ENCODE assay signal across 8 cellular contexts in genomic region chr6:133951881-133952814, GRCh38. TPM values are rescaled to one million over a fixed set of nuclear protein-coding genes. Genes with fewer than 3 reads are reported as not detected.
DNase-seq lines count a peak whose midpoint lies in the region; ATAC-seq and TF ChIP-seq lines count a peak whose summit lies in the region.

No MANE protein-coding gene starts in this region.

- no peak overlapping the region for H4K5ac ChIP-seq in mesendoderm (ENCODE audit: low read length)

- ATAC-seq in GM19025 (IDR thresholded peaks at IDR 0.05; ENCODE audit: low read depth, unreplicated experiment) (peak; percentile 46), HG03196 (IDR thresholded peaks at IDR 0.05; ENCODE audit: unreplicated experiment) (peak; percentile 50)
- ATAC-seq in activated CD8-positive, alpha-beta memory T cell treated with anti-CD3 and anti-CD28 coated beads, Interleukin-2, amount 10 ng/mL, durations not matched to agents 7 days and 5 days: peak; percentile 28

- H2BK5ac ChIP-seq in mesendoderm (ENCODE audit: low read length): no peak overlapping the region

- H3K9me3 Mint-ChIP-seq in activated CD8-positive, alpha-beta memory T cell treated with anti-CD3 and anti-CD28 coated beads, Interleukin-2, amount 10 ng/mL, durations not matched to agents 7 days and 5 days (ENCODE audit: low read depth): no peaks in the 10 kb centered on the region
- H3K9me3 Mint-ChIP-seq in endodermal cell: no peaks in the 10 kb centered on the region

- H4K8ac ChIP-seq in mesendoderm (ENCODE audit: low read depth, low read length): no peak overlapping the region

- peak overlapping the region; percentile 77 for H3K56ac ChIP-seq in mesendoderm (ENCODE audit: low read length)

- H3K27me3 ChIP-seq in endodermal cell (ENCODE audit: control insufficient read depth, insufficient read depth, low read length, poor library complexity, severe bottlenecking) (peaks cover 12% of the 10 kb centered on the region), mesendoderm (ENCODE audit: insufficient read depth, low read length, poor library complexity) (no peaks in the 10 kb centered on the region)

- peak overlapping the region; percentile 97 for H3K4me3 Mint-ChIP-seq in activated CD8-positive, alpha-beta memory T cell treated with anti-CD3 and anti-CD28 coated beads, Interleukin-2, amount 10 ng/mL, durations not matched to agents 7 days and 5 days
- peak overlapping the region; percentile 84 for H3K4me3 Mint-ChIP-seq in endodermal cell

- no peak overlapping the region for H2BK15ac ChIP-seq in mesendoderm (replicated peaks; ENCODE audit: low read depth)

- H3K4ac ChIP-seq in mesendoderm (ENCODE audit: low read depth, low read length): no peak overlapping the region

- peak in 13 of 14 donors; percentile 31 to 81 (median 56) for DNase-seq in C1 segment of cervical spinal cord (lab: John Stamatoyannopoulos, UW)
- peak; percentile 39 for DNase-seq in NCI-H82 treated with DMSO at 0.1 percent for 48 hours (lab: John Stamatoyannopoulos, UW; ENCODE audit: unreplicated experiment)
- peak; percentile 65 for DNase-seq in activated CD8-positive, alpha-beta memory T cell treated with anti-CD3 and anti-CD28 coated beads, Interleukin-2, amount 10 ng/mL, durations not matched to agents 7 days and 5 days
- peak; percentile 77 for DNase-seq in endodermal cell
- DNase-seq in mesendoderm: peak; percentile 84
- peak; percentile 21 for DNase-seq in stimulated activated CD8-positive, alpha-beta memory T cell treated with anti-CD3 and anti-CD28 coated beads, Interleukin-4, amount 100 ng/mL, for 24 hours (ENCODE audit: low read depth)

- H2AK5ac ChIP-seq in mesendoderm (ENCODE audit: low read length): no peak overlapping the region

- H3K4me3 ChIP-seq in endodermal cell (ENCODE audit: low read length) (peak overlapping the region; percentile 85), mesendoderm (ENCODE audit: low read length) (peak overlapping the region; percentile 39)

- H3K79me1 ChIP-seq in mesendoderm (ENCODE audit: low read length): peaks cover 2% of the 10 kb centered on the region

- H3K23ac ChIP-seq in mesendoderm (ENCODE audit: low read length): no peak overlapping the region

- peaks cover 3% of the 10 kb centered on the region for H3K36me3 Mint-ChIP-seq in activated CD8-positive, alpha-beta memory T cell treated with anti-CD3 and anti-CD28 coated beads, Interleukin-2, amount 10 ng/mL, durations not matched to agents 7 days and 5 days
- H3K36me3 Mint-ChIP-seq in endodermal cell (ENCODE audit: low read depth): no peaks in the 10 kb centered on the region

- peaks cover 32% of the 10 kb centered on the region for H3K4me1 Mint-ChIP-seq in activated CD8-positive, alpha-beta memory T cell treated with anti-CD3 and anti-CD28 coated beads, Interleukin-2, amount 10 ng/mL, durations not matched to agents 7 days and 5 days
- peaks cover 17% of the 10 kb centered on the region for H3K4me1 Mint-ChIP-seq in endodermal cell

- H3K4me2 ChIP-seq in mesendoderm (ENCODE audit: low read length): peak overlapping the region; percentile 37

- H2BK120ac ChIP-seq in mesendoderm (ENCODE audit: low read depth, low read length): no peak overlapping the region

- H3K27ac ChIP-seq in endodermal cell (ENCODE audit: low read depth, low read length) (peak overlapping the region; percentile 59), mesendoderm (ENCODE audit: low read depth, low read length) (no peak overlapping the region)

- peaks cover 2% of the 10 kb centered on the region for H3K27me3 Mint-ChIP-seq in activated CD8-positive, alpha-beta memory T cell treated with anti-CD3 and anti-CD28 coated beads, Interleukin-2, amount 10 ng/mL, durations not matched to agents 7 days and 5 days
- H3K27me3 Mint-ChIP-seq in endodermal cell (ENCODE audit: insufficient read depth): peaks cover 25% of the 10 kb centered on the region

- H3K9me3 ChIP-seq in endodermal cell (ENCODE audit: control insufficient read depth, low read length): no peaks in the 10 kb centered on the region

- peak; percentile 72 for TF ChIP-seq CTCF in endodermal cell (conservative IDR thresholded peaks at IDR 0.05)

- H3K36me3 ChIP-seq in endodermal cell (ENCODE audit: control insufficient read depth, insufficient read depth, low read length): no peaks in the 10 kb centered on the region
- no peaks in the 10 kb centered on the region for H3K36me3 ChIP-seq in mesendoderm (ENCODE audit: control insufficient read depth, insufficient read depth, low read length)

- H3K4me1 ChIP-seq in endodermal cell (ENCODE audit: control insufficient read depth, insufficient read depth, low read length): peaks cover 11% of the 10 kb centered on the region
- H3K4me1 ChIP-seq in mesendoderm (ENCODE audit: control insufficient read depth, low read depth, low read length): peaks cover 3% of the 10 kb centered on the region

- H3K9ac ChIP-seq in endodermal cell (ENCODE audit: extremely low read depth, low read length, poor library complexity, severe bottlenecking) (peak overlapping the region; percentile 56), mesendoderm (ENCODE audit: low read length) (peak overlapping the region; percentile 14)

- CTCF ChIA-PET in activated CD8-positive, alpha-beta memory T cell treated with anti-CD3 and anti-CD28 coated beads, Interleukin-2, amount 10 ng/mL, durations not matched to agents 7 days and 5 days (lab: Charles Lee): interaction anchor here (1.0 to 3.4 kb wide), 4 partner anchors 10 to 111 kb away, joined by 3 to 18 read pairs (median 10); no protein-coding TSS in a partner anchor

- 0 to 1% methylated on average over 35 to 65 of the region's 65 CpGs for WGBS in endodermal cell (ENCODE audit: insufficient coverage in 1 of 2, insufficient read length in 1 of 2), 2 experiments
- no CpG with 5 or more reads among the region's 65 CpGs for WGBS in mesendoderm (ENCODE audit: extremely low coverage, insufficient coverage, low lambda C conversion rate)

- peaks cover 26% of the 10 kb centered on the region for H3K79me2 ChIP-seq in mesendoderm (ENCODE audit: control insufficient read depth, insufficient read depth, low read length)

- H3K18ac ChIP-seq in mesendoderm (ENCODE audit: low read length): peak overlapping the region; percentile 61

- H3K27ac Mint-ChIP-seq in activated CD8-positive, alpha-beta memory T cell treated with anti-CD3 and anti-CD28 coated beads, Interleukin-2, amount 10 ng/mL, durations not matched to agents 7 days and 5 days: peak overlapping the region; percentile 88
- H3K27ac Mint-ChIP-seq in endodermal cell: peak overlapping the region; percentile 92

RNA-seq across cellular contexts. Expression of gene TBPL1, which starts 0.9 kb away (rescaled TPM):
- 10 to 100 TPM; 30.7 to 33.9 TPM for total RNA-seq in activated CD8-positive, alpha-beta memory T cell treated with anti-CD3 and anti-CD28 coated beads, Interleukin-2, amount 10 ng/mL, durations not matched to agents 7 days and 5 days
- total RNA-seq in endodermal cell: 10 to 100 TPM; 40.4 to 45.4 TPM
- 75.5 TPM for polyA plus RNA-seq in endodermal cell (2013, experiment 1 of 2)
- 60.3 TPM for polyA plus RNA-seq in endodermal cell (2013, experiment 2 of 2)
- polyA plus RNA-seq in mesendoderm (2013, experiment 1 of 2): 92.5 TPM
- 90.4 TPM for polyA plus RNA-seq in mesendoderm (2013, experiment 2 of 2)

Comparison
In these comparisons a context has a peak if more than half of its experiments do, and no peak if none do; other contexts are left out.
1. DNase-seq: peak in every context shown above with its lines; median percentile 84 in mesendoderm; 77 in endodermal cell; 65 in activated CD8-positive, alpha-beta memory T cell treated with anti-CD3 and anti-CD28 coated beads, Interleukin-2, amount 10 ng/mL, durations not matched to agents 7 days and 5 days; 56 in C1 segment of cervical spinal cord; 39 in NCI-H82 treated with DMSO at 0.1 percent for 48 hours; 21 in stimulated activated CD8-positive, alpha-beta memory T cell treated with anti-CD3 and anti-CD28 coated beads, Interleukin-4, amount 100 ng/mL, for 24 hours.